ENCODE assay signal across 16 cellular contexts in genomic region chr6:101605874-101606273, GRCh38.
DNase-seq lines count a peak whose midpoint lies in the region; ATAC-seq and TF ChIP-seq lines count a peak whose summit lies in the region.
"Had no signal": no experiment of that assay in that cellular context is flagged by ENCODE, and none has a peak within 500 bp of the region (broad histone marks: within the 10 kb centered on the region; RNA-seq: fewer than 3 reads in every experiment).

No MANE protein-coding gene starts in this region.

- peak; percentile 92 for ATAC-seq in GM18867 (IDR thresholded peaks at IDR 0.05; ENCODE audit: unreplicated experiment)
- ATAC-seq in HG02571 (IDR thresholded peaks at IDR 0.05; ENCODE audit: unreplicated experiment) = peak; percentile 61
- ATAC-seq in HG03460 (IDR thresholded peaks at IDR 0.05; ENCODE audit: unreplicated experiment) = peak; percentile 81
- peak; percentile 94 for ATAC-seq in foreskin keratinocyte
- ATAC-seq: activated CD8-positive, alpha-beta T cell treated with anti-CD3 and anti-CD28 coated beads for 36 hours had no signal

- no peaks in the 10 kb centered on the region for H3K27me3 ChIP-seq in foreskin keratinocyte
- H3K27me3 ChIP-seq: MG63, sigmoid colon had no signal

- no peaks in the 10 kb centered on the region for H3K4me1 ChIP-seq in foreskin keratinocyte
- H3K4me1 ChIP-seq: sigmoid colon had no signal

- TF ChIP-seq CTCF in foreskin keratinocyte (conservative IDR thresholded peaks at IDR 0.05) = no peak

- H3K27ac ChIP-seq in foreskin keratinocyte = no peak overlapping the region
- H3K27ac ChIP-seq: sigmoid colon had no signal

- DNase-seq in foreskin keratinocyte (peak in 1 of 2 donors; percentile 54), NCI-H2029 treated with DMSO at 0.1 percent for 48 hours (lab: John Stamatoyannopoulos, UW) (no peak), NCI-H2227 treated with DMSO at 0.1 percent for 48 hours (lab: John Stamatoyannopoulos, UW) (no peak), LoVo (ENCODE audit: low spot score) (no peak)
- DNase-seq in activated CD4-positive, alpha-beta T cell treated with anti-CD3 and anti-CD28 coated beads for 1 hour = no peak
- DNase-seq: activated CD8-positive, alpha-beta T cell treated with anti-CD3 and anti-CD28 coated beads for 36 hours; activated naive CD8-positive, alpha-beta T cell treated with anti-CD3 and anti-CD28 coated beads, Interleukin-2, amount 10 ng/mL, durations not matched to agents 7 days and 5 days; C1 segment of cervical spinal cord; HCEC 1CT; MG63; NCI-H526 treated with DMSO at 0.1 percent for 48 hours; sigmoid colon; T-helper 1 cell had no signal
